Comparison of ENCODE assay signal across 1 cellular context in the genomic region with DNA sequence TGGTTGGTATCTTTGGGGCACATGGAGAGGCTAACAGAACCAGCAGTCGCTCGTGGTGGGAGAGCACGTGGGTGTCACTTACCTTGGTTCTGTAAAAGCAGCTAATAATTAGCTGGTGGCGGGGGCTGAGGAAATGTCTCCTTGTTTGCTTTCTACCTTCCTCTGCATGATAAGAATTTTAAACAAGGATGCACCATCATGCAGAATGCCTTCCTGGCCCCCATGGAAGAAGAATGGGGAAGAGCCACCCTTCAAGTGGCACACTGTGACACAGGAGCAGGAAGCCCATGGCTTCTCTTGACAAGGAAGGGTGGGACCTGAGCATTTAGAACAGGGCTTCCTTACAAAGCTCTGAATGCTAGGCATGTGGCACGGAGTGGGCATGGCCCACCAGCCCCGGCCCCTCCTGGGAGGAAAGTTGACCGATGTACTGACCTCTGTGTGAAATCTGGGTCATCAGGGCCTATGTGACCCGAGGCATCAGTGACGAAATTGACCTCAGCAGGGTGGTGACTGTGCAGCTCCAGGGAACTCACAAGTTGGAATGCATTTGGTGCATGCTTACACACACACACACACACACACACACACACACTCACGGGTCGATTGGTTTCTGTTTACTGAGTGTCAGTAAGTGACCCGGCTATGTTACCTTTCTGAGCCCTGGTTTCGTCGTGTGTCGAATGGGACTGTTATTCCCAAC.
TF ChIP-seq lines count a peak whose summit lies in the region.

No MANE protein-coding gene starts in this region.

TF ChIP-seq in HepG2, 621 proteins besides CTCF, POLR2A, EP300 and RAD21 (continued from another document and continues in another):
- TF ChIP-seq ZNF281 (CRISPR knock-in tag; IDR thresholded peaks at IDR 0.05; ENCODE audit: borderline replicate concordance) (no peak), HMG20A (CRISPR knock-in tag; IDR thresholded peaks at IDR 0.05; ENCODE audit: borderline replicate concordance) (peak; percentile 55; the same call in 1 of the 2 replicates), CREBL2 (CRISPR knock-in tag; IDR thresholded peaks at IDR 0.05; ENCODE audit: borderline replicate concordance) (no peak), MTA3 (CRISPR knock-in tag; IDR thresholded peaks at IDR 0.05) (no peak), HIVEP1 (CRISPR knock-in tag; IDR thresholded peaks at IDR 0.05) (peak; percentile 60), IKZF4 (CRISPR knock-in tag; IDR thresholded peaks at IDR 0.05; ENCODE audit: borderline replicate concordance, low read depth, not compliant biosample characterization) (no peak), ZNF543 (CRISPR knock-in tag; IDR thresholded peaks at IDR 0.05) (no peak), NR2C2 (CRISPR knock-in tag; IDR thresholded peaks at IDR 0.05; ENCODE audit: borderline replicate concordance) (peak; percentile 93), TOPORS (CRISPR knock-in tag; IDR thresholded peaks at IDR 0.05) (no peak), ZSCAN30 (CRISPR knock-in tag; IDR thresholded peaks at IDR 0.05) (no peak), PRDM10 (CRISPR knock-in tag; IDR thresholded peaks at IDR 0.05; ENCODE audit: low read depth) (no peak), ZNF839 (CRISPR knock-in tag; IDR thresholded peaks at IDR 0.05; ENCODE audit: borderline replicate concordance) (no peak), NR2F2 (IDR thresholded peaks at IDR 0.05; ENCODE audit: borderline replicate concordance, low read depth) (peak; percentile 86), ZNF800 (CRISPR knock-in tag; IDR thresholded peaks at IDR 0.05) (no peak), ZNF337 (CRISPR knock-in tag; IDR thresholded peaks at IDR 0.05; ENCODE audit: borderline replicate concordance, low read depth) (0 out of 2 replicates have a peak, but pooled peaks have one; percentile 47), MED1 (CRISPR knock-in tag; IDR thresholded peaks at IDR 0.05) (peak; percentile 74), BRF2 (CRISPR knock-in tag; IDR thresholded peaks at IDR 0.05) (peak; percentile 50; the same call in 1 of the 2 replicates), HDAC1 (CRISPR knock-in tag; IDR thresholded peaks at IDR 0.05) (peak; percentile 89), FOXO1 (CRISPR knock-in tag; IDR thresholded peaks at IDR 0.05) (peak; percentile 51; the same call in 1 of the 2 replicates), KLF15 (CRISPR knock-in tag; IDR thresholded peaks at IDR 0.05; ENCODE audit: borderline replicate concordance) (no peak), MYNN (CRISPR knock-in tag; IDR thresholded peaks at IDR 0.05; ENCODE audit: low read depth) (no peak), PRMT3 (CRISPR knock-in tag; IDR thresholded peaks at IDR 0.05; ENCODE audit: borderline replicate concordance, low read depth) (0 out of 2 replicates have a peak, but pooled peaks have one; percentile 55), RFXANK (CRISPR knock-in tag; IDR thresholded peaks at IDR 0.05) (no peak), HNF4G (IDR thresholded peaks at IDR 0.05; ENCODE audit: borderline replicate concordance, low read depth, low read length) (no peak), HNF4G (CRISPR knock-in tag; IDR thresholded peaks at IDR 0.05; ENCODE audit: borderline replicate concordance, low read depth) (no peak), ZNF646 (CRISPR knock-in tag; IDR thresholded peaks at IDR 0.05) (peak; percentile 98), TBP (CRISPR knock-in tag; IDR thresholded peaks at IDR 0.05) (no peak), ZNF282 (IDR thresholded peaks at IDR 0.05; ENCODE audit: partially characterized antibody) (no peak), ZNF746 (CRISPR knock-in tag; IDR thresholded peaks at IDR 0.05) (peak; percentile 54; the same call in 1 of the 2 replicates), ZNF441 (CRISPR knock-in tag; IDR thresholded peaks at IDR 0.05; ENCODE audit: borderline replicate concordance) (no peak), MED8 (CRISPR knock-in tag; IDR thresholded peaks at IDR 0.05; ENCODE audit: insufficient replicate concordance) (no peak), NCOR1 (IDR thresholded peaks at IDR 0.05; ENCODE audit: borderline replicate concordance, low read length) (no peak), ZNF430 (CRISPR knock-in tag; IDR thresholded peaks at IDR 0.05) (no peak)
- TF ChIP-seq, protein P1, sequence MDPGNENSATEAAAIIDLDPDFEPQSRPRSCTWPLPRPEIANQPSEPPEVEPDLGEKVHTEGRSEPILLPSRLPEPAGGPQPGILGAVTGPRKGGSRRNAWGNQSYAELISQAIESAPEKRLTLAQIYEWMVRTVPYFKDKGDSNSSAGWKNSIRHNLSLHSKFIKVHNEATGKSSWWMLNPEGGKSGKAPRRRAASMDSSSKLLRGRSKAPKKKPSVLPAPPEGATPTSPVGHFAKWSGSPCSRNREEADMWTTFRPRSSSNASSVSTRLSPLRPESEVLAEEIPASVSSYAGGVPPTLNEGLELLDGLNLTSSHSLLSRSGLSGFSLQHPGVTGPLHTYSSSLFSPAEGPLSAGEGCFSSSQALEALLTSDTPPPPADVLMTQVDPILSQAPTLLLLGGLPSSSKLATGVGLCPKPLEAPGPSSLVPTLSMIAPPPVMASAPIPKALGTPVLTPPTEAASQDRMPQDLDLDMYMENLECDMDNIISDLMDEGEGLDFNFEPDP (CRISPR knock-in tag; conservative IDR thresholded peaks at IDR 0.05), result no peak
- TF ChIP-seq, protein P2, sequence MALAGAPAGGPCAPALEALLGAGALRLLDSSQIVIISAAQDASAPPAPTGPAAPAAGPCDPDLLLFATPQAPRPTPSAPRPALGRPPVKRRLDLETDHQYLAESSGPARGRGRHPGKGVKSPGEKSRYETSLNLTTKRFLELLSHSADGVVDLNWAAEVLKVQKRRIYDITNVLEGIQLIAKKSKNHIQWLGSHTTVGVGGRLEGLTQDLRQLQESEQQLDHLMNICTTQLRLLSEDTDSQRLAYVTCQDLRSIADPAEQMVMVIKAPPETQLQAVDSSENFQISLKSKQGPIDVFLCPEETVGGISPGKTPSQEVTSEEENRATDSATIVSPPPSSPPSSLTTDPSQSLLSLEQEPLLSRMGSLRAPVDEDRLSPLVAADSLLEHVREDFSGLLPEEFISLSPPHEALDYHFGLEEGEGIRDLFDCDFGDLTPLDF (CRISPR knock-in tag; IDR thresholded peaks at IDR 0.05), result no peak
